ENCODE assay signal across 9 cellular contexts in the genomic region with DNA sequence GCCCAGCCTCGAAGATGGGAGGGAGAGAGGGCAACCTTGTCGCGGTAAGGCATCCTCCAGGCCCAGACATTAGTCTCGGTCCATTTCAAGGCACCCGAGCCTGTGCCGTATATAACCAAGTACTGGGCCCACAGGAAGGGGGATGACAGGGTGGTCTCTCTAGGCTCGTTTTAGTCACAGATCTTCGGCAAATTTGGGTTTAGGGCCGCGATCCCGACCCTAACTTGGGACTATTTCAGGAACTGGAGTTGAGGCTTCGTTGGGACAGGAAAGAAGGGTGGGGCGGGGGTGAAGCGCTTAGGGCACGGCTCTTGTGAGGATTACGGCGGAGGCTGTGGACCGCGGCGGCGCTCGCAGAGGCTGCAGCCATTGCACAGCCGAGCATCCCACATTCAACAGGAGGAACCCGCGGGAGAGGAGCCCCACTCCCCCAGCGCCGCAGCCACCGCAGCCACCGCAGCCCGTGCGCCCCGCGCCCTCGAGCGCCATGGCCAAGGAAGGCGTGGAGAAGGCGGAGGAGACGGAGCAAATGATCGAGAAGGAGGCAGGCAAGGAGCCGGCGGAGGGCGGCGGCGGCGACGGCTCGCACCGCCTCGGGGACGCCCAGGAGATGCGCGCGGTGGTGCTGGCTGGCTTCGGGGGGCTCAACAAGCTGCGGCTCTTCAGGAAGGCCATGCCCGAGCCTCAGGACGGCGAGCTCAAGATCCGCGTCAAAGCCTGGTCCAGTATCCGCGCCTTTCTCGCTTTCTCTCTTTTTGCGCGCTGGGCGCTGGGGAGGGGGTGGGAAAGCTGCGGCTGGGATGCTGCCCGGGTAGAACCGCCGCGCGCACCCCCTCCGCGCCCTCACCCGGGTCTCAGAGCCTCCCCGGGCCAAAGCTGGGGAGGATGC. TPM values are rescaled to one million over a fixed set of nuclear protein-coding genes. Genes with fewer than 3 reads are reported as not detected.
DNase-seq lines count a peak whose midpoint lies in the region; ATAC-seq and TF ChIP-seq lines count a peak whose summit lies in the region.
"Had no signal": no experiment of that assay in that cellular context is flagged by ENCODE, and none has a peak within 500 bp of the region (broad histone marks: within the 10 kb centered on the region; RNA-seq: fewer than 3 reads in every experiment).

A gene with protein sequence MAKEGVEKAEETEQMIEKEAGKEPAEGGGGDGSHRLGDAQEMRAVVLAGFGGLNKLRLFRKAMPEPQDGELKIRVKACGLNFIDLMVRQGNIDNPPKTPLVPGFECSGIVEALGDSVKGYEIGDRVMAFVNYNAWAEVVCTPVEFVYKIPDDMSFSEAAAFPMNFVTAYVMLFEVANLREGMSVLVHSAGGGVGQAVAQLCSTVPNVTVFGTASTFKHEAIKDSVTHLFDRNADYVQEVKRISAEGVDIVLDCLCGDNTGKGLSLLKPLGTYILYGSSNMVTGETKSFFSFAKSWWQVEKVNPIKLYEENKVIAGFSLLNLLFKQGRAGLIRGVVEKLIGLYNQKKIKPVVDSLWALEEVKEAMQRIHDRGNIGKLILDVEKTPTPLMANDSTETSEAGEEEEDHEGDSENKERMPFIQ (plus strand): TSS at position 369 of the 889 bp plus-strand sequence. CDS start 119 bp downstream, at position 488.

- peaks cover 8% of the 10 kb centered on the region in 2 donors for H3K4me1 Mint-ChIP-seq in effector memory CD8-positive, alpha-beta T cell (ENCODE audit: low read depth in 2 of 2)

- H3K27ac ChIP-seq in lower lobe of right lung, result no peak within 1 kb of the TSS
- H3K27ac ChIP-seq: neutrophil had no signal

- ATAC-seq in GM18505 (IDR thresholded peaks at IDR 0.05; ENCODE audit: unreplicated experiment), result peak; percentile 64
- ATAC-seq in effector memory CD8-positive, alpha-beta T cell (replicated peaks), result no peak
- ATAC-seq in lower lobe of right lung, result peak; percentile 63 to 77

- H3K4me3 ChIP-seq in AG09309 (ENCODE audit: control insufficient read depth, low read depth, low read length) (peak within 1 kb of the TSS; percentile 65), lower lobe of right lung (peak within 1 kb of the TSS; percentile 54)

- no peaks in the 10 kb centered on the region for H3K9me3 ChIP-seq in lower lobe of right lung
- H3K9me3 ChIP-seq: neutrophil had no signal

- TF ChIP-seq POLR2A in GM18505 (IDR thresholded peaks at IDR 0.05; ENCODE audit: borderline replicate concordance, extremely low read depth, insufficient read depth, insufficient read length), result no peak

- no peaks in the 10 kb centered on the region for H3K36me3 ChIP-seq in lower lobe of right lung
- H3K36me3 ChIP-seq: neutrophil had no signal

- no peaks in the 10 kb centered on the region for H3K36me3 Mint-ChIP-seq in effector memory CD8-positive, alpha-beta T cell (ENCODE audit: insufficient read depth)

- no peaks in the 10 kb centered on the region for H3K9me3 Mint-ChIP-seq in effector memory CD8-positive, alpha-beta T cell

- no peak within 1 kb of the TSS for H3K27ac Mint-ChIP-seq in effector memory CD8-positive, alpha-beta T cell

- peak within 1 kb of the TSS; percentile 67 to 83 for H3K4me3 Mint-ChIP-seq in effector memory CD8-positive, alpha-beta T cell

- no peak for DNase-seq in AG09309 (ENCODE audit: low read depth)
- DNase-seq in RPMI7951 (ENCODE audit: low read depth), result peak; percentile 67
- no peak for DNase-seq in effector memory CD8-positive, alpha-beta T cell
- DNase-seq in lower lobe of right lung, result no peak
- peak; percentile 58 for DNase-seq in superior temporal gyrus (ENCODE audit: extremely low spot score)
- no peak for DNase-seq in central memory CD4-positive, alpha-beta T cell
- DNase-seq in SKM-1 (lab: John Stamatoyannopoulos, UW; ENCODE audit: unreplicated experiment), result no peak

- no peak for TF ChIP-seq CTCF in AG09309 (IDR thresholded peaks at IDR 0.05; ENCODE audit: control insufficient read depth, insufficient read depth, low read depth, low read length, missing control alignments)
- no peak for TF ChIP-seq CTCF in lower lobe of right lung (IDR thresholded peaks at IDR 0.05)

- peaks cover 56 to 72% of the 10 kb centered on the region in 2 donors for H3K27me3 Mint-ChIP-seq in effector memory CD8-positive, alpha-beta T cell

- intact Hi-C loops in lower lobe of right lung (cut with DNase I), result loop anchor here (10.0 kb wide), 1 partner anchor 114 kb away; no protein-coding TSS in a partner anchor

- peaks cover 16% of the 10 kb centered on the region for H3K4me1 ChIP-seq in lower lobe of right lung

- H3K27me3 ChIP-seq in lower lobe of right lung (ENCODE audit: low read depth), result peaks cover 46% of the 10 kb centered on the region

RNA-seq across cellular contexts. Expression of the gene that starts here (rescaled TPM):
- 53.7 and 62.0 TPM in 2 replicates for total RNA-seq in RPMI7951 (2014; rRNA removed; shearing (Covaris generic))
- 0.38 TPM for total RNA-seq in lower lobe of right lung

Comparison
In these comparisons a context has a peak if more than half of its experiments do, and no peak if none do; other contexts are left out.
1. RNA of the gene that starts here (total RNA-seq): 53.7 to 62.0 TPM in RPMI7951; 0.38 TPM in lower lobe of right lung (single experiment); every median in the first group is over 10 times any median in the second.
2. Peak in ATAC-seq and H3K4me3 ChIP-seq in lower lobe of right lung; RNA of the gene not detected or under 1 TPM.
3. DNase-seq: peak in RPMI7951 (single experiment) and superior temporal gyrus (single experiment); none in AG09309 (single experiment), effector memory CD8-positive, alpha-beta T cell (0 of 3), lower lobe of right lung (single experiment), central memory CD4-positive, alpha-beta T cell (single experiment) and SKM-1 (single experiment).